ENCODE assay signal across 21 cellular contexts in genomic region chr19:51101171-51101865, GRCh38. TPM values are rescaled to one million over a fixed set of nuclear protein-coding genes. Genes with fewer than 3 reads are reported as not detected.
"Had no signal": no experiment of that assay in that cellular context is flagged by ENCODE, and none has a peak within 500 bp of the region (broad histone marks: within the 10 kb centered on the region; RNA-seq: fewer than 3 reads in every experiment).

No MANE protein-coding gene starts in this region.

- H3K9me3 ChIP-seq: mucosa of descending colon, prostate gland, right lobe of liver, spleen had no signal

- H3K27me3 ChIP-seq: right lobe of liver, spleen had no signal

- H3K4me3 Mint-ChIP-seq: activated CD4-positive, alpha-beta memory T cell treated with anti-CD3 and anti-CD28 coated beads for 36 hours; activated naive CD8-positive, alpha-beta T cell treated with anti-CD3 and anti-CD28 coated beads, Interleukin-2, amount 50 U/mL, for 24 hours; activated T-helper 1 cell treated with anti-CD3 and anti-CD28 coated beads, Interleukin-12 subunit alpha, Interleukin-12 subunit beta, Interleukin-2, Interleukin-4 antibody, amounts not matched to agents 30 ng/mL and 10 ng/mL and 1 ng/mL, durations not matched to agents 14 hours and 24 hours and 36 hours; central memory CD8-positive, alpha-beta T cell; type B pancreatic cell had no signal

- ATAC-seq: activated naive CD8-positive, alpha-beta T cell treated with anti-CD3 and anti-CD28 coated beads, Interleukin-2, amount 50 U/mL, for 24 hours; mucosa of descending colon; naive thymus-derived CD8-positive, alpha-beta T cell; right lobe of liver had no signal

- H3K27me3 Mint-ChIP-seq: activated CD4-positive, alpha-beta memory T cell treated with anti-CD3 and anti-CD28 coated beads for 36 hours; activated naive CD8-positive, alpha-beta T cell treated with anti-CD3 and anti-CD28 coated beads, Interleukin-2, amount 50 U/mL, for 24 hours; central memory CD8-positive, alpha-beta T cell; naive thymus-derived CD8-positive, alpha-beta T cell; type B pancreatic cell had no signal

- H3K27ac Mint-ChIP-seq: activated CD4-positive, alpha-beta memory T cell treated with anti-CD3 and anti-CD28 coated beads for 36 hours; activated naive CD8-positive, alpha-beta T cell treated with anti-CD3 and anti-CD28 coated beads, Interleukin-2, amount 50 U/mL, for 24 hours; activated T-helper 1 cell treated with anti-CD3 and anti-CD28 coated beads, Interleukin-12 subunit alpha, Interleukin-12 subunit beta, Interleukin-2, Interleukin-4 antibody, amounts not matched to agents 30 ng/mL and 10 ng/mL and 1 ng/mL, durations not matched to agents 14 hours and 24 hours and 36 hours; type B pancreatic cell had no signal

- H3K4me1 ChIP-seq: prostate gland had no signal

- H3K4me3 ChIP-seq: mucosa of descending colon, prostate gland, right lobe of liver, spleen had no signal

- H3K36me3 ChIP-seq: prostate gland had no signal

- H3K9me3 Mint-ChIP-seq: activated CD4-positive, alpha-beta memory T cell treated with anti-CD3 and anti-CD28 coated beads for 36 hours; activated naive CD8-positive, alpha-beta T cell treated with anti-CD3 and anti-CD28 coated beads, Interleukin-2, amount 50 U/mL, for 24 hours; activated T-helper 1 cell treated with anti-CD3 and anti-CD28 coated beads, Interleukin-12 subunit alpha, Interleukin-12 subunit beta, Interleukin-2, Interleukin-4 antibody, amounts not matched to agents 30 ng/mL and 10 ng/mL and 1 ng/mL, durations not matched to agents 14 hours and 24 hours and 36 hours; central memory CD8-positive, alpha-beta T cell; naive thymus-derived CD8-positive, alpha-beta T cell; type B pancreatic cell had no signal

- DNase-seq: activated CD4-positive, alpha-beta memory T cell treated with anti-CD3 and anti-CD28 coated beads for 36 hours; activated CD4-positive, CD25-positive, alpha-beta regulatory T cell treated with anti-CD3 and anti-CD28 coated beads, Interleukin-2, amount 50 U/mL, for 72 hours; activated CD8-positive, alpha-beta memory T cell treated with anti-CD3 and anti-CD28 coated beads, Interleukin-2, amount 50 U/mL, for 4 hours; activated naive CD4-positive, alpha-beta T cell; activated naive CD8-positive, alpha-beta T cell treated with anti-CD3 and anti-CD28 coated beads, Interleukin-2, amount 50 U/mL, for 24 hours; cortex of kidney; effector CD8-positive, alpha-beta T cell; hypothalamus; left cardiac atrium; mucosa of descending colon; naive thymus-derived CD8-positive, alpha-beta T cell; right lobe of liver; spleen; stimulated activated CD4-positive, alpha-beta T cell treated with anti-CD3 and anti-CD28 coated beads, Interleukin-2, amount 100 ng/mL, for 24 hours; stimulated activated naive CD4-positive, alpha-beta T cell had no signal

RNA-seq across cellular contexts. Expression of gene KLK14, which starts 18.6 kb away (rescaled TPM):
- total RNA-seq: lung microvascular endothelial cell had no signal

RNA-seq across cellular contexts. Expression of gene KLK13, which starts 36.4 kb away (rescaled TPM):
- total RNA-seq: activated CD4-positive, alpha-beta memory T cell treated with anti-CD3 and anti-CD28 coated beads for 36 hours; activated T-helper 1 cell treated with anti-CD3 and anti-CD28 coated beads, Interleukin-12 subunit alpha, Interleukin-12 subunit beta, Interleukin-2, Interleukin-4 antibody, amounts not matched to agents 30 ng/mL and 10 ng/mL and 1 ng/mL, durations not matched to agents 14 hours and 24 hours and 36 hours; lung microvascular endothelial cell; naive thymus-derived CD8-positive, alpha-beta T cell; right lobe of liver; spleen; T-helper 2 cell treated with Interferon-gamma antibody and Interleukin-4, amounts not matched to agents 100 ng/mL and 5 ng/mL, for 36 hours had no signal

RNA-seq across cellular contexts. Expression of gene SIGLEC7, which starts 40.8 kb away (rescaled TPM):
- total RNA-seq: activated CD4-positive, alpha-beta memory T cell treated with anti-CD3 and anti-CD28 coated beads for 36 hours; activated T-helper 1 cell treated with anti-CD3 and anti-CD28 coated beads, Interleukin-12 subunit alpha, Interleukin-12 subunit beta, Interleukin-2, Interleukin-4 antibody, amounts not matched to agents 30 ng/mL and 10 ng/mL and 1 ng/mL, durations not matched to agents 14 hours and 24 hours and 36 hours; lung microvascular endothelial cell; naive thymus-derived CD8-positive, alpha-beta T cell; prostate gland; T-helper 2 cell treated with Interferon-gamma antibody and Interleukin-4, amounts not matched to agents 100 ng/mL and 5 ng/mL, for 36 hours had no signal
